Comparison of ENCODE assay signal across 29 cellular contexts in genomic region chr7:90853205-90853604, GRCh38.
DNase-seq lines count a peak whose midpoint lies in the region; ATAC-seq and TF ChIP-seq lines count a peak whose summit lies in the region.
"Had no signal": no experiment of that assay in that cellular context is flagged by ENCODE, and none has a peak within 500 bp of the region (broad histone marks: within the 10 kb centered on the region; RNA-seq: fewer than 3 reads in every experiment).

No MANE protein-coding gene starts in this region.

- peak overlapping the region; percentile 21 for H3K27ac Mint-ChIP-seq in nephron progenitor cell
- H3K27ac Mint-ChIP-seq: activated CD4-positive, alpha-beta memory T cell treated with anti-CD3 and anti-CD28 coated beads for 36 hours; activated naive CD4-positive, alpha-beta T cell treated with anti-CD3 and anti-CD28 coated beads for 36 hours; CD8-positive, alpha-beta memory T cell; naive thymus-derived CD4-positive, alpha-beta T cell had no signal

- peaks cover 8% of the 10 kb centered on the region for H3K36me3 Mint-ChIP-seq in nephron progenitor cell (ENCODE audit: low read depth)
- H3K36me3 Mint-ChIP-seq: activated CD4-positive, alpha-beta memory T cell treated with anti-CD3 and anti-CD28 coated beads for 36 hours; CD8-positive, alpha-beta memory T cell; naive thymus-derived CD4-positive, alpha-beta T cell; WTC11 had no signal

- no peak for TF ChIP-seq POLR2A in suprapubic skin (IDR thresholded peaks at IDR 0.05)

- no peaks in the 10 kb centered on the region for H3K27me3 Mint-ChIP-seq in nephron progenitor cell (ENCODE audit: low read depth, poor library complexity)
- H3K27me3 Mint-ChIP-seq: activated CD4-positive, alpha-beta memory T cell treated with anti-CD3 and anti-CD28 coated beads for 36 hours; CD8-positive, alpha-beta memory T cell had no signal

- peaks cover 28% of the 10 kb centered on the region for H3K4me1 Mint-ChIP-seq in nephron progenitor cell
- H3K4me1 Mint-ChIP-seq: CD8-positive, alpha-beta memory T cell; naive thymus-derived CD4-positive, alpha-beta T cell had no signal

- H3K4me3 ChIP-seq in suprapubic skin = no peak overlapping the region
- H3K4me3 ChIP-seq in aorta (ENCODE audit: low read length in 2 of 2) = no peak overlapping the region
- H3K4me3 ChIP-seq: gastrocnemius medialis, ovary, tibial nerve had no signal

- WGBS in suprapubic skin = 88% methylated on average over 2 of the region's 2 CpGs
- WGBS in aorta, 2 donors = 88 to 96% methylated on average over 2 of the region's 2 CpGs

- peak; percentile 39 for ATAC-seq in GM18519 (IDR thresholded peaks at IDR 0.05; ENCODE audit: low FRiP score, unreplicated experiment)
- ATAC-seq in GM21381 (IDR thresholded peaks at IDR 0.05; ENCODE audit: unreplicated experiment) = peak; percentile 48
- peak; percentile 57 for ATAC-seq in HG02852 (IDR thresholded peaks at IDR 0.05; ENCODE audit: unreplicated experiment)
- ATAC-seq in aorta (ENCODE audit: low FRiP score) = no peak
- ATAC-seq: esophagus mucosa; gastrocnemius medialis; naive thymus-derived CD4-positive, alpha-beta T cell; Panc1; sciatic nerve; stimulated activated naive CD8-positive, alpha-beta T cell treated with anti-CD3 and anti-CD28 coated beads, Interleukin-15, Interleukin-2, amounts not matched to agents 100 U/mL and 50 U/mL, for 24 hours had no signal

- no peaks in the 10 kb centered on the region for H3K9me3 ChIP-seq in suprapubic skin
- no peaks in the 10 kb centered on the region for H3K9me3 ChIP-seq in aorta (ENCODE audit: control insufficient read depth, low read length)
- H3K9me3 ChIP-seq: gastrocnemius medialis, ovary, tibial nerve had no signal

- H3K36me3 ChIP-seq in suprapubic skin = no peaks in the 10 kb centered on the region
- no peaks in the 10 kb centered on the region for H3K36me3 ChIP-seq in aorta (ENCODE audit: control insufficient read depth in 1 of 2, insufficient read depth in 2 of 2, low read length in 1 of 2)
- H3K36me3 ChIP-seq: gastrocnemius medialis, ovary, tibial nerve had no signal

- H3K4me1 ChIP-seq in suprapubic skin (no peaks in the 10 kb centered on the region), aorta (ENCODE audit: control insufficient read depth in 1 of 2, insufficient read depth in 2 of 2, low read length in 2 of 2) (no peaks in the 10 kb centered on the region)
- H3K4me1 ChIP-seq: tibial nerve had no signal

- peaks cover 5% of the 10 kb centered on the region for H3K9me3 Mint-ChIP-seq in nephron progenitor cell
- H3K9me3 Mint-ChIP-seq: activated CD4-positive, alpha-beta memory T cell treated with anti-CD3 and anti-CD28 coated beads for 36 hours; activated naive CD4-positive, alpha-beta T cell treated with anti-CD3 and anti-CD28 coated beads for 36 hours had no signal

- H3K27me3 ChIP-seq in suprapubic skin (no peaks in the 10 kb centered on the region), aorta (ENCODE audit: control insufficient read depth in 1 of 2, insufficient read depth in 2 of 2, low read length in 1 of 2) (no peaks in the 10 kb centered on the region)
- H3K27me3 ChIP-seq: gastrocnemius medialis, ovary, tibial nerve had no signal

- no peak for TF ChIP-seq EP300 in suprapubic skin (IDR thresholded peaks at IDR 0.05)

- TF ChIP-seq CTCF in nephron progenitor cell (IDR thresholded peaks at IDR 0.05) (no peak), suprapubic skin (IDR thresholded peaks at IDR 0.05) (no peak)

- H3K27ac ChIP-seq in suprapubic skin = no peak overlapping the region
- H3K27ac ChIP-seq in aorta (ENCODE audit: low read depth in 1 of 2, low read length in 2 of 2) = no peak overlapping the region
- H3K27ac ChIP-seq: gastrocnemius medialis, ovary, tibial nerve had no signal

- intact Hi-C loops in aorta (cut with DNase I) = loop anchor here in 1 of 2 donors (10.0 kb wide), 1 partner anchor 182 kb away; no protein-coding TSS in a partner anchor

- no peak overlapping the region for H3K4me3 Mint-ChIP-seq in nephron progenitor cell
- H3K4me3 Mint-ChIP-seq: activated CD4-positive, alpha-beta memory T cell treated with anti-CD3 and anti-CD28 coated beads for 36 hours; activated naive CD4-positive, alpha-beta T cell treated with anti-CD3 and anti-CD28 coated beads for 36 hours; CD8-positive, alpha-beta memory T cell; naive thymus-derived CD4-positive, alpha-beta T cell; WTC11 had no signal

- DNase-seq in nephron progenitor cell (no peak), retina (no peak), suprapubic skin (ENCODE audit: low spot score in 2 of 2) (no peak), DMS 273 (lab: John Stamatoyannopoulos, UW; ENCODE audit: unreplicated experiment) (no peak), aorta (no peak)
- DNase-seq: activated CD4-positive, alpha-beta memory T cell treated with anti-CD3 and anti-CD28 coated beads for 36 hours; activated naive CD4-positive, alpha-beta T cell treated with anti-CD3 and anti-CD28 coated beads for 36 hours; anterior cingulate cortex; CD8-positive, alpha-beta memory T cell; central memory CD4-positive, alpha-beta T cell; DND-41; effector CD4-positive, alpha-beta T cell; gastrocnemius medialis; kidney glomerular epithelial cell; mesenchymal stem cell; naive thymus-derived CD4-positive, alpha-beta T cell; NCI-H1694; NCI-H2227 treated with DMSO at 0.1 percent for 48 hours; ovary; stimulated activated naive CD8-positive, alpha-beta T cell treated with anti-CD3 and anti-CD28 coated beads, Interleukin-15, Interleukin-2, amounts not matched to agents 100 U/mL and 50 U/mL, for 24 hours; T-helper 2 cell had no signal
